14 cellular contexts compared by ENCODE assay signal in the genomic region with DNA sequence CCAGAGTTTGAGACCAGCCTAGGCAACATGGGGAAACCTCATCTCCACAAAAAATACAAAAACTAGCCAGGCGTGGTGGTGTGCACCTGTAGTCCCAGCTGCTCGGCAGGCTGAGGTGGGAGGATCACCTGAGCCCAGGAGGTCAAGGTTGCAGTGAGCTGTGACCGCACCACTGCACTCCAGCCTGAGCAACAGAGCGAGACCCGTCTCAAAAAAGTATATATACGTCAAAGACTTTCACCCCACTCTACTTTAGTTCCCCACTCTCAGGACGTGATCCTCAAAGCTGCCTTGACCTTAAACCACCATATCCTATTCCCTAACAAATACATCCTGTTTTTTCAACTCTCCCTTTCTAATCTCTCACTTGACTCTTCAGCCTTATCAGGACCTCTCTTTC. TPM values are rescaled to one million over a fixed set of nuclear protein-coding genes. Genes with fewer than 3 reads are reported as not detected.
DNase-seq lines count a peak whose midpoint lies in the region; ATAC-seq, FAIRE-seq and TF ChIP-seq lines count a peak whose summit lies in the region.
"Had no signal": no experiment of that assay in that cellular context is flagged by ENCODE, and none has a peak within 500 bp of the region (broad histone marks: within the 10 kb centered on the region; RNA-seq: fewer than 3 reads in every experiment).

No MANE protein-coding gene starts in this region.

- no peaks in the 10 kb centered on the region for H3K79me2 ChIP-seq in parathyroid adenoma

- ATAC-seq in GM21390 (IDR thresholded peaks at IDR 0.05; ENCODE audit: unreplicated experiment) (peak; percentile 50), HG03442 (IDR thresholded peaks at IDR 0.05; ENCODE audit: unreplicated experiment) (peak; percentile 40), HG02610 (IDR thresholded peaks at IDR 0.05; ENCODE audit: unreplicated experiment) (no peak), GM18498 (IDR thresholded peaks at IDR 0.05; ENCODE audit: unreplicated experiment) (no peak)

- peak; percentile 90 for FAIRE-seq in GM12891 (lab: Jason Lieb, UNC)
- FAIRE-seq: TTC549 had no signal

- no peaks in the 10 kb centered on the region for H3K9me3 ChIP-seq in parathyroid adenoma (ENCODE audit: control insufficient read depth, low read length)

- peak overlapping the region; percentile 78 for H2AFZ ChIP-seq in parathyroid adenoma

- no peak for TF ChIP-seq POLR2A in GM12891 (IDR thresholded peaks at IDR 0.05; ENCODE audit: low read depth, low read length)

- no peaks in the 10 kb centered on the region for H3K27me3 ChIP-seq in parathyroid adenoma (ENCODE audit: control insufficient read depth, insufficient read depth, low read length)

- peaks cover 47% of the 10 kb centered on the region for H3K4me1 ChIP-seq in parathyroid adenoma

- H3K27ac ChIP-seq in parathyroid adenoma, result peak overlapping the region; percentile 98

- no peak overlapping the region for H3K4me2 ChIP-seq in parathyroid adenoma (ENCODE audit: low read length)

- no peak overlapping the region for H3K4me3 ChIP-seq in parathyroid adenoma (ENCODE audit: low read depth, low read length)

- TF ChIP-seq CTCF in parathyroid adenoma (IDR thresholded peaks at IDR 0.05), result no peak

- H3K36me3 ChIP-seq in parathyroid adenoma (ENCODE audit: control insufficient read depth, insufficient read depth, low read length), result no peaks in the 10 kb centered on the region

- no peak overlapping the region for H3K9ac ChIP-seq in parathyroid adenoma

- DNase-seq in GM12891 (ENCODE audit: insufficient read length, low spot score), result no peak
- no peak for DNase-seq in stimulated activated CD4-positive, alpha-beta T cell treated with anti-CD3 and anti-CD28 coated beads, Interleukin-4, amount 100 ng/mL, for 4 hours
- no peak for DNase-seq in NK-92 (lab: John Stamatoyannopoulos, UW; ENCODE audit: unreplicated experiment)
- DNase-seq: C1 segment of cervical spinal cord, GOT3, kidney glomerular epithelial cell, NCI-H1694, occipital lobe had no signal

TF ChIP-seq in GM12891, 5 proteins besides CTCF, POLR2A, EP300 and RAD21:
- TF ChIP-seq POU2F2 (IDR thresholded peaks at IDR 0.05; ENCODE audit: low read depth, low read length) (no peak), PAX5 (IDR thresholded peaks at IDR 0.05; ENCODE audit: insufficient read depth, low read length, severe bottlenecking) (peak; percentile 98)
TF ChIP-seq in GM12891: peak in this region for 1.

RNA-seq across cellular contexts. Expression of gene PCDHGC5, which starts 41.0 kb away (rescaled TPM):
- polyA plus RNA-seq in GM12891 (2012; ENCODE audit: low read depth, missing spikeins), result 0.05 TPM

RNA-seq across cellular contexts. Expression of gene PCDHGC4, which starts 45.0 kb away (rescaled TPM):
- 0.14 TPM for polyA plus RNA-seq in GM12891 (2012; ENCODE audit: low read depth, missing spikeins)

RNA-seq across cellular contexts. Expression of gene PCDHGC3, which starts 54.1 kb away (rescaled TPM):
- polyA plus RNA-seq in GM12891 (2012; ENCODE audit: low read depth, missing spikeins), result 8.0 TPM

Comparison
In these comparisons a context has a peak if more than half of its experiments do, and no peak if none do; other contexts are left out.
1. ATAC-seq: peak in GM21390 (single experiment) and HG03442 (single experiment); none in HG02610 (single experiment) and GM18498 (single experiment).